In the genomic region with DNA sequence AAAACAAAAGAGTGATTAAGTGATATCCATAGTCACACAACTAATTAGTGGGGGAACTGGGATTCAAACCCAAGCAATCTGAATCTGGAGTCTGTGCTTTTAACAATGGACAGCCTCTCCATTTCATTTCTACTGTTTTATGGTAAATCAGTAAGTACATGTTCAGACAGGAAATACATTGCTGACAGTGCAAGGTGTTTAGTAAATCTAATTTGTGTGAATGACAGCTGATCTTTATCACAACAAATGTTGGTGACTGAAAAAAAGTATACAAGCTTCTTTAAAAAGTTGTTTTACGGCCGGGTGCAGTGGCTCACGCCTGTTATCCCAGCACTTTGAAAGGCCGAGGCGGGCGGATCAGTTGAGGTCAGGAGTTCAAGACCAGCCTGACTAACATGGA, we compare ENCODE assay signal across 15 cellular contexts.
"Had no signal": no experiment of that assay in that cellular context is flagged by ENCODE, and none has a peak within 500 bp of the region (broad histone marks: within the 10 kb centered on the region; RNA-seq: fewer than 3 reads in every experiment).

No MANE protein-coding gene starts in this region.

- H3K27me3 ChIP-seq: ascending aorta, cardiac muscle cell, hepatocyte, pancreas, thyroid gland, uterus had no signal

- H3K9me3 ChIP-seq: ascending aorta, pancreas, thyroid gland, uterus had no signal

- H3K27ac ChIP-seq: ascending aorta, cardiac muscle cell, hepatocyte, pancreas, thyroid gland, uterus had no signal

- H3K9me3 Mint-ChIP-seq: activated T-cell treated with anti-CD3 and anti-CD28 coated beads, Interleukin-2, amount 50 U/mL, for 4 hours had no signal

- ATAC-seq: activated CD8-positive, alpha-beta memory T cell treated with anti-CD3 and anti-CD28 coated beads, Interleukin-2, amount 10 ng/mL, durations not matched to agents 7 days and 5 days; activated T-cell treated with anti-CD3 and anti-CD28 coated beads, Interleukin-2, amount 50 U/mL, for 4 hours; pancreas had no signal

- H3K27me3 Mint-ChIP-seq: activated CD8-positive, alpha-beta memory T cell treated with anti-CD3 and anti-CD28 coated beads, Interleukin-2, amount 10 ng/mL, durations not matched to agents 7 days and 5 days had no signal

- H3K4me1 ChIP-seq: ascending aorta, pancreas, uterus had no signal

- H3K27ac Mint-ChIP-seq: activated CD8-positive, alpha-beta memory T cell treated with anti-CD3 and anti-CD28 coated beads, Interleukin-2, amount 10 ng/mL, durations not matched to agents 7 days and 5 days had no signal

- DNase-seq: activated CD4-positive, alpha-beta T cell treated with anti-CD3 and anti-CD28 coated beads for 4 hours; activated CD8-positive, alpha-beta memory T cell treated with anti-CD3 and anti-CD28 coated beads, Interleukin-2, amount 10 ng/mL, durations not matched to agents 7 days and 5 days; activated naive CD4-positive, alpha-beta T cell treated with Interleukin-2 at 50 U/mL for 16 hours; activated T-cell treated with anti-CD3 and anti-CD28 coated beads, Interleukin-2, amount 50 U/mL, for 4 hours; mesendoderm; pancreas; retina; SIG-M5; stimulated activated CD4-positive, alpha-beta T cell treated with anti-CD3 and anti-CD28 coated beads, Interleukin-15, amount 100 ng/mL, for 24 hours; stimulated activated CD4-positive, alpha-beta T cell treated with anti-CD3 and anti-CD28 coated beads, Interleukin-4, amount 100 ng/mL, for 4 hours; thyroid gland; uterus had no signal

- H3K4me3 ChIP-seq: ascending aorta, cardiac muscle cell, hepatocyte, pancreas, thyroid gland, uterus had no signal

- H3K36me3 ChIP-seq: uterus had no signal

- H3K4me3 Mint-ChIP-seq: activated CD8-positive, alpha-beta memory T cell treated with anti-CD3 and anti-CD28 coated beads, Interleukin-2, amount 10 ng/mL, durations not matched to agents 7 days and 5 days; activated T-cell treated with anti-CD3 and anti-CD28 coated beads, Interleukin-2, amount 50 U/mL, for 4 hours had no signal
